Comparison of ENCODE assay signal across 14 cellular contexts in the genomic region with DNA sequence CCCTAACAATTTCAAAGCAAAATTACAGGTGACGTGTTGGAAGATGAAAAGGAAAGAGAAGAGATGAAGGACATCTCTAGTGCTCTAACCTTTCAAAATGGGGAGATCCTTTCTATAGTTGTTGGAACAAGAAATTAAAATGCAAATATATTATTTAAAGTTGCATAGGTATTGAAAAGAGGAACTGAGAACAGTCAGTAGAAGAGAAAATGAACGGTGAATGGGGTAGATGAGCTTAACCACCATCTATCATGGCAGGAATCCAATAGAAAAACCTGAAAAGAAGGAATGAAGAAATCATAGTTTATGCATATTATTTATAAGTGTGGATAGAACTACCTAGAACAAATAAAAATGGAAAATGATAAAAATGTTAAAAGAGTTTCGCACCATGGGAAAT. TPM values are rescaled to one million over a fixed set of nuclear protein-coding genes. Genes with fewer than 3 reads are reported as not detected.
DNase-seq lines count a peak whose midpoint lies in the region; ATAC-seq and TF ChIP-seq lines count a peak whose summit lies in the region.
"Had no signal": no experiment of that assay in that cellular context is flagged by ENCODE, and none has a peak within 500 bp of the region (broad histone marks: within the 10 kb centered on the region; RNA-seq: fewer than 3 reads in every experiment).

No MANE protein-coding gene starts in this region.

- 88% methylated on average over 3 of the region's 3 CpGs for WGBS in suprapubic skin
- 95 to 96% methylated on average over 3 of the region's 3 CpGs for WGBS in testis, 2 donors

- TF ChIP-seq POLR2A in uterus (IDR thresholded peaks at IDR 0.05) (no peak), suprapubic skin (IDR thresholded peaks at IDR 0.05) (no peak), testis (IDR thresholded peaks at IDR 0.05) (no peak)

- intact Hi-C loops in uterus (cut with DNase I; ENCODE audit: low total_unique reads) = no loop called here
- intact Hi-C loops in testis (cut with DNase I; ENCODE audit: low total_unique reads) = loop anchor here (5.0 kb wide), 1 partner anchor 282 kb away; no protein-coding TSS in a partner anchor

- no peaks in the 10 kb centered on the region for H3K4me1 ChIP-seq in uterus
- no peaks in the 10 kb centered on the region for H3K4me1 ChIP-seq in suprapubic skin
- no peaks in the 10 kb centered on the region for H3K4me1 ChIP-seq in testis

- no peak for DNase-seq in uterus
- no peak for DNase-seq in mesothelial cell of epicardium (ENCODE audit: low spot score in 2 of 2, unreplicated experiment in 2 of 2)
- DNase-seq in suprapubic skin (ENCODE audit: low spot score in 2 of 2) = no peak
- DNase-seq in testis = no peak
- DNase-seq: activated CD8-positive, alpha-beta memory T cell treated with anti-CD3 and anti-CD28 coated beads, Interleukin-2, amount 10 ng/mL, durations not matched to agents 7 days and 5 days; MM.1S; NCI-H774; stimulated activated naive CD8-positive, alpha-beta T cell treated with anti-CD3 and anti-CD28 coated beads, Interleukin-15, amount 100 ng/mL, for 72 hours had no signal

- no peaks in the 10 kb centered on the region for H3K27me3 ChIP-seq in uterus
- no peaks in the 10 kb centered on the region for H3K27me3 ChIP-seq in suprapubic skin
- no peaks in the 10 kb centered on the region for H3K27me3 ChIP-seq in testis
- H3K27me3 ChIP-seq: gastroesophageal sphincter had no signal

- H3K27ac ChIP-seq in uterus (no peak overlapping the region), suprapubic skin (no peak overlapping the region), testis (no peak overlapping the region)
- H3K27ac ChIP-seq: gastroesophageal sphincter had no signal

- no peaks in the 10 kb centered on the region for H3K4me1 Mint-ChIP-seq in mesothelial cell of epicardium
- H3K4me1 Mint-ChIP-seq: activated CD8-positive, alpha-beta memory T cell treated with anti-CD3 and anti-CD28 coated beads, Interleukin-2, amount 10 ng/mL, durations not matched to agents 7 days and 5 days; stimulated activated naive CD8-positive, alpha-beta T cell treated with anti-CD3 and anti-CD28 coated beads, Interleukin-15, amount 100 ng/mL, for 72 hours had no signal

- ATAC-seq in GM18517 (IDR thresholded peaks at IDR 0.05; ENCODE audit: unreplicated experiment) = peak; percentile 98
- ATAC-seq in GM21360 (IDR thresholded peaks at IDR 0.05; ENCODE audit: unreplicated experiment) = peak; percentile 93
- peak; percentile 82 for ATAC-seq in HG02943 (IDR thresholded peaks at IDR 0.05; ENCODE audit: low read depth, unreplicated experiment)
- ATAC-seq in HG03571 (IDR thresholded peaks at IDR 0.05; ENCODE audit: unreplicated experiment) = peak; percentile 77
- ATAC-seq: activated CD8-positive, alpha-beta memory T cell treated with anti-CD3 and anti-CD28 coated beads, Interleukin-2, amount 10 ng/mL, durations not matched to agents 7 days and 5 days; gastroesophageal sphincter; left lobe of liver; stimulated activated naive CD8-positive, alpha-beta T cell treated with anti-CD3 and anti-CD28 coated beads, Interleukin-15, amount 100 ng/mL, for 72 hours had no signal

- no peak overlapping the region for H3K4me3 Mint-ChIP-seq in mesothelial cell of epicardium
- H3K4me3 Mint-ChIP-seq: activated CD8-positive, alpha-beta memory T cell treated with anti-CD3 and anti-CD28 coated beads, Interleukin-2, amount 10 ng/mL, durations not matched to agents 7 days and 5 days; stimulated activated naive CD8-positive, alpha-beta T cell treated with anti-CD3 and anti-CD28 coated beads, Interleukin-15, amount 100 ng/mL, for 72 hours had no signal

- H3K9me3 ChIP-seq in uterus (no peaks in the 10 kb centered on the region), suprapubic skin (no peaks in the 10 kb centered on the region), testis (no peaks in the 10 kb centered on the region)
- H3K9me3 ChIP-seq: gastroesophageal sphincter had no signal

- no peak overlapping the region for H3K4me3 ChIP-seq in uterus
- no peak overlapping the region for H3K4me3 ChIP-seq in suprapubic skin
- H3K4me3 ChIP-seq in testis = no peak overlapping the region
- H3K4me3 ChIP-seq: gastroesophageal sphincter had no signal

- H3K36me3 ChIP-seq in uterus (no peaks in the 10 kb centered on the region), suprapubic skin (no peaks in the 10 kb centered on the region), testis (ENCODE audit: low read depth, missing control alignments) (no peaks in the 10 kb centered on the region)
- H3K36me3 ChIP-seq: gastroesophageal sphincter had no signal

- no peak overlapping the region for H3K27ac Mint-ChIP-seq in mesothelial cell of epicardium
- H3K27ac Mint-ChIP-seq: activated CD8-positive, alpha-beta memory T cell treated with anti-CD3 and anti-CD28 coated beads, Interleukin-2, amount 10 ng/mL, durations not matched to agents 7 days and 5 days; stimulated activated naive CD8-positive, alpha-beta T cell treated with anti-CD3 and anti-CD28 coated beads, Interleukin-15, amount 100 ng/mL, for 72 hours had no signal

- H3K36me3 Mint-ChIP-seq in mesothelial cell of epicardium = no peaks in the 10 kb centered on the region
- H3K36me3 Mint-ChIP-seq: activated CD8-positive, alpha-beta memory T cell treated with anti-CD3 and anti-CD28 coated beads, Interleukin-2, amount 10 ng/mL, durations not matched to agents 7 days and 5 days had no signal

- no peaks in the 10 kb centered on the region for H3K27me3 Mint-ChIP-seq in mesothelial cell of epicardium (ENCODE audit: low read depth)

- TF ChIP-seq CTCF in uterus (IDR thresholded peaks at IDR 0.05) = no peak
- TF ChIP-seq CTCF in mesothelial cell of epicardium (IDR thresholded peaks at IDR 0.05; ENCODE audit: unreplicated experiment) = no peak
- no peak for TF ChIP-seq CTCF in suprapubic skin (IDR thresholded peaks at IDR 0.05)
- TF ChIP-seq CTCF in testis (IDR thresholded peaks at IDR 0.05) = no peak

- no peaks in the 10 kb centered on the region for H3K9me3 Mint-ChIP-seq in mesothelial cell of epicardium
- H3K9me3 Mint-ChIP-seq: stimulated activated naive CD8-positive, alpha-beta T cell treated with anti-CD3 and anti-CD28 coated beads, Interleukin-15, amount 100 ng/mL, for 72 hours had no signal

- TF ChIP-seq EP300 in suprapubic skin (IDR thresholded peaks at IDR 0.05) = no peak

RNA-seq across cellular contexts. Expression of gene ANXA5, which starts 42.0 kb away (rescaled TPM):
- 100 to 1,000 TPM; 255 to 353 (median 316) TPM for total RNA-seq in uterus
- total RNA-seq in mesothelial cell of epicardium = 125 to 137 TPM (median 130 TPM) in 3 replicates
- total RNA-seq in suprapubic skin = 100 to 1,000 TPM; 101 to 107 (median 102) TPM
- 100 to 1,000 TPM; 193 to 264 TPM for total RNA-seq in testis
- polyA plus RNA-seq in testis (ENCODE audit: insufficient read depth, low read depth, low replicate concordance) = 250 TPM
